9 cellular contexts compared by ENCODE assay signal in the genomic region with DNA sequence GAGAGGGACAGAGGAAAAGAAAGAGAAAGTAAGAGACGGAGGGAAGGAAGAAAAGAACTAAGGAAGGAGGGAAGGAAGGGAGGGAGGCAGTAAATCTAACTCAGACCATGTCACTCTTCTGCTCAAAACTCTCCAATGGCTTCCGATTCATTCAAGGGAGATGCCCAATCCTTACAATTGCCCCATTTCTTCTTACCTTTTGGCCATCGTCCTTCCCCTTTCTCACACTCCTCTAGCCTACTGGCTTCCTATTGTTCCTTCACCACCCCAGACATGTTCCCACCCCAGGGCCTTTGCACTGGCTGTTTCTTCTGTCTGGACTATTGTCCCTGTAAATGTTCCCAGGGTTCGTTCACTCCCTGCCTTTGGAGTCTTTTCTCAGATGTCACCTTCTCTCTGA.
"Had no signal": no experiment of that assay in that cellular context is flagged by ENCODE, and none has a peak within 500 bp of the region (broad histone marks: within the 10 kb centered on the region; RNA-seq: fewer than 3 reads in every experiment).

No MANE protein-coding gene starts in this region.

- ATAC-seq: GM23338, K562 had no signal

- DNase-seq: H9, HCEC 1CT, HFFc6, IMR-90, KG1 had no signal

- H2AFZ ChIP-seq: GM23338 had no signal

- H3K27ac Mint-ChIP-seq: GM23338, H9, HFFc6 had no signal

- FAIRE-seq: H1, H54, K562 had no signal

- H3K4me3 Mint-ChIP-seq: GM23338, H9, HFFc6 had no signal

- H3K4me3 ChIP-seq: GM23338, K562 had no signal
